Comparison of ENCODE assay signal across 18 cellular contexts in the genomic region with DNA sequence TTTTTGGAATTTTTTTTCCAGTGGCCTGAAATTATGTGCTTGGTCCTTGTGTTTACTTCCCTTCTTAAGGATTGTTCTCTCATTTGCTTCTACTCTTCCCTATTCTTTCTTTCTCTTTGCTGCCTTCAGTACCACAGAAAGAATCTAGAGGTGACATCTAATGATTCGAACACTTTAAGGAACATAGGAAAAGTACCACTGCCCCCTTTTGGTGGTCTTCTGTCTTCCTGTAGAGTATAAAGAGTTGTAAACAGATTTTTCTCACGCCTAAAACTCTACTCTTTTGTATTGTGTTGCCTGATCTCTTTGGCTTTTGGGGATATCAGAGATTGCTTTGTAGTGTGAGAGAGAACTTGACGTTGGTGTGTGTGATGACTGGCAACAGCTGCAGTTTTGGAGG. TPM values are rescaled to one million over a fixed set of nuclear protein-coding genes. Genes with fewer than 3 reads are reported as not detected.
DNase-seq lines count a peak whose midpoint lies in the region; ATAC-seq and TF ChIP-seq lines count a peak whose summit lies in the region.
"Had no signal": no experiment of that assay in that cellular context is flagged by ENCODE, and none has a peak within 500 bp of the region (broad histone marks: within the 10 kb centered on the region; RNA-seq: fewer than 3 reads in every experiment).

No MANE protein-coding gene starts in this region.

- no peak overlapping the region for H3K4me3 ChIP-seq in MM.1S (ENCODE audit: low read length)
- no peak overlapping the region for H3K4me3 ChIP-seq in brain microvascular endothelial cell (ENCODE audit: low read depth, low read length)
- no peak overlapping the region for H3K4me3 ChIP-seq in retinal pigment epithelial cell (ENCODE audit: low read length)
- H3K4me3 ChIP-seq: body of pancreas had no signal

- no peaks in the 10 kb centered on the region for H4K20me1 ChIP-seq in MM.1S (ENCODE audit: insufficient read depth, low read length)

- H2AFZ ChIP-seq in MM.1S (ENCODE audit: low read length) = no peak overlapping the region

- H3K4me1 ChIP-seq in MM.1S (ENCODE audit: low read length) = no peaks in the 10 kb centered on the region

- no peaks in the 10 kb centered on the region for H3K79me2 ChIP-seq in MM.1S (ENCODE audit: low read length)

- H3K4me3 Mint-ChIP-seq in activated T-cell treated with anti-CD3 and anti-CD28 coated beads, Interleukin-2, amount 50 U/mL, for 4 hours = no peak overlapping the region
- H3K4me3 Mint-ChIP-seq: activated naive CD4-positive, alpha-beta T cell treated with anti-CD3 and anti-CD28 coated beads, Interleukin-2, amount 10 ng/mL, durations not matched to agents 7 days and 5 days; naive B cell; T-helper 1 cell treated with Interleukin-12 subunit alpha and Interleukin-12 subunit beta and Interleukin-4 antibody, amounts not matched to agents 30 μg/mL and 1 μg/mL, for 36 hours had no signal

- H3K27ac ChIP-seq in MM.1S (ENCODE audit: low read length) = no peak overlapping the region
- H3K27ac ChIP-seq in brain microvascular endothelial cell = no peak overlapping the region
- H3K27ac ChIP-seq: RWPE1 had no signal

- H3K4me1 Mint-ChIP-seq in activated T-cell treated with anti-CD3 and anti-CD28 coated beads, Interleukin-2, amount 50 U/mL, for 4 hours (ENCODE audit: low read depth) = no peaks in the 10 kb centered on the region
- H3K4me1 Mint-ChIP-seq: activated naive CD4-positive, alpha-beta T cell treated with anti-CD3 and anti-CD28 coated beads, Interleukin-2, amount 10 ng/mL, durations not matched to agents 7 days and 5 days; naive B cell had no signal

- H3K36me3 Mint-ChIP-seq in activated T-cell treated with anti-CD3 and anti-CD28 coated beads, Interleukin-2, amount 50 U/mL, for 4 hours (ENCODE audit: insufficient read depth) = no peaks in the 10 kb centered on the region
- H3K36me3 Mint-ChIP-seq: activated naive CD4-positive, alpha-beta T cell treated with anti-CD3 and anti-CD28 coated beads, Interleukin-2, amount 10 ng/mL, durations not matched to agents 7 days and 5 days had no signal

- no peaks in the 10 kb centered on the region for H3K27me3 ChIP-seq in MM.1S (replicated peaks; ENCODE audit: insufficient read depth, low read length)
- peaks cover 3% of the 10 kb centered on the region for H3K27me3 ChIP-seq in brain microvascular endothelial cell (replicated peaks)
- H3K27me3 ChIP-seq: body of pancreas had no signal

- ATAC-seq in activated T-cell treated with anti-CD3 and anti-CD28 coated beads, Interleukin-2, amount 50 U/mL, for 4 hours = no peak
- ATAC-seq: activated CD4-positive, CD25-positive, alpha-beta regulatory T cell treated with anti-CD3 and anti-CD28 coated beads, Interleukin-2, amount 50 U/mL, for 24 hours; body of pancreas had no signal

- H3K36me3 ChIP-seq in MM.1S (replicated peaks; ENCODE audit: insufficient read depth, low read length) (no peaks in the 10 kb centered on the region), brain microvascular endothelial cell (replicated peaks) (no peaks in the 10 kb centered on the region)

- no peak overlapping the region for H3K9ac ChIP-seq in MM.1S (ENCODE audit: low read length)

- TF ChIP-seq CTCF in MM.1S (IDR thresholded peaks at IDR 0.05; ENCODE audit: low read length) = 0 out of 2 replicates have a peak, but pooled peaks have one; percentile 4
- peak; percentile 16 for TF ChIP-seq CTCF in brain microvascular endothelial cell (IDR thresholded peaks at IDR 0.05; ENCODE audit: low read depth, low read length, missing control alignments)
- TF ChIP-seq CTCF in retinal pigment epithelial cell (conservative IDR thresholded peaks at IDR 0.05; ENCODE audit: low read depth, low read length) = peak; percentile 44

- no peaks in the 10 kb centered on the region for H3K9me2 ChIP-seq in MM.1S (replicated peaks; ENCODE audit: insufficient read depth, low read length)

- H3K4me2 ChIP-seq in MM.1S (ENCODE audit: low read depth, low read length) = no peak overlapping the region

- H3F3A ChIP-seq in MM.1S (ENCODE audit: insufficient read depth, low read length) = no peaks in the 10 kb centered on the region

- H3K27me3 Mint-ChIP-seq in activated T-cell treated with anti-CD3 and anti-CD28 coated beads, Interleukin-2, amount 50 U/mL, for 4 hours (ENCODE audit: low read depth) = peaks cover 8% of the 10 kb centered on the region

- peaks cover 25% of the 10 kb centered on the region for H3K9me3 Mint-ChIP-seq in activated T-cell treated with anti-CD3 and anti-CD28 coated beads, Interleukin-2, amount 50 U/mL, for 4 hours

- no peaks in the 10 kb centered on the region for H3K9me3 ChIP-seq in MM.1S (replicated peaks; ENCODE audit: insufficient read depth, low read length)

- in situ Hi-C loops in brain microvascular endothelial cell (cut with HindIII; ENCODE audit: low pct_ligation_motif_present, low sequenced_read_pairs) = no loop called here

- DNase-seq in NCI-H2227 (lab: John Stamatoyannopoulos, UW; ENCODE audit: unreplicated experiment) = peak; percentile 24
- no peak for DNase-seq in NCI-H2227 treated with DMSO at 0.1 percent for 48 hours (lab: John Stamatoyannopoulos, UW)
- DNase-seq in MM.1S = no peak
- no peak for DNase-seq in brain microvascular endothelial cell
- DNase-seq in retinal pigment epithelial cell (ENCODE audit: low read depth) = no peak
- DNase-seq in activated CD8-positive, alpha-beta memory T cell treated with anti-CD3 and anti-CD28 coated beads for 24 hours = no peak
- no peak for DNase-seq in T-helper 2 cell
- DNase-seq in activated T-cell treated with anti-CD3 and anti-CD28 coated beads, Interleukin-2, amount 50 U/mL, for 4 hours = no peak
- DNase-seq: activated CD8-positive, alpha-beta memory T cell treated with anti-CD3 and anti-CD28 coated beads, Interleukin-2, amount 50 U/mL, for 4 hours; activated naive CD4-positive, alpha-beta T cell treated with anti-CD3 and anti-CD28 coated beads, Interleukin-2, amount 10 ng/mL, durations not matched to agents 7 days and 5 days; body of pancreas; GOT3; naive B cell; NCI-H524 treated with DMSO at 0.1 percent for 48 hours had no signal

RNA-seq across cellular contexts. Expression of a gene that starts 7.0 kb away (rescaled TPM):
- not detected for total RNA-seq in activated T-cell treated with anti-CD3 and anti-CD28 coated beads, Interleukin-2, amount 50 U/mL, for 4 hours
- total RNA-seq: lower leg skin had no signal

RNA-seq across cellular contexts. Expression of a gene that starts 13.0 kb away (rescaled TPM):
- total RNA-seq in activated T-cell treated with anti-CD3 and anti-CD28 coated beads, Interleukin-2, amount 50 U/mL, for 4 hours = not detected
- total RNA-seq: lower leg skin had no signal
